In genomic region chr7:1708640-1709249, GRCh38 we compare ENCODE assay signal across 16 cellular contexts. TPM values are rescaled to one million over a fixed set of nuclear protein-coding genes. Genes with fewer than 3 reads are reported as not detected.
"Had no signal": no experiment of that assay in that cellular context is flagged by ENCODE, and none has a peak within 500 bp of the region (broad histone marks: within the 10 kb centered on the region; RNA-seq: fewer than 3 reads in every experiment).

No MANE protein-coding gene starts in this region.

- H3K9me3 ChIP-seq: pancreas had no signal

- ATAC-seq: activated CD8-positive, alpha-beta T cell treated with anti-CD3 and anti-CD28 coated beads, Interleukin-2, amount 10 ng/mL, durations not matched to agents 7 days and 5 days; heart left ventricle; left ventricle myocardium superior; pancreas; stimulated activated effector memory CD8-positive, alpha-beta T cell treated with anti-CD3 and anti-CD28 coated beads, Interleukin-12 subunit alpha, Interleukin-12 subunit beta, amount 100 ng/mL, for 72 hours had no signal

- FAIRE-seq: astrocyte, colon, frontal cortex, pancreas, small intestine had no signal

- H3K27me3 ChIP-seq: heart left ventricle, pancreas had no signal

- H3K27ac ChIP-seq: heart left ventricle, pancreas, tibial nerve had no signal

- DNase-seq: activated CD4-positive, alpha-beta T cell treated with anti-CD3 and anti-CD28 coated beads for 4 hours; activated CD8-positive, alpha-beta T cell treated with anti-CD3 and anti-CD28 coated beads, Interleukin-2, amount 10 ng/mL, durations not matched to agents 7 days and 5 days; activated naive CD8-positive, alpha-beta T cell treated with anti-CD3 and anti-CD28 coated beads for 36 hours; left ventricle myocardium superior; retina; small intestine; SW 1271 had no signal

- H3K36me3 ChIP-seq: pancreas, tibial nerve had no signal

- H3K4me3 ChIP-seq: heart left ventricle, pancreas, tibial nerve had no signal

- H3K4me1 ChIP-seq: tibial nerve had no signal

RNA-seq across cellular contexts. Expression of gene ELFN1, which starts 38.7 kb away (rescaled TPM):
- total RNA-seq: activated CD8-positive, alpha-beta T cell treated with anti-CD3 and anti-CD28 coated beads, Interleukin-2, amount 10 ng/mL, durations not matched to agents 7 days and 5 days; activated T-helper 2 cell treated with anti-CD3 and anti-CD28 coated beads, Interferon-gamma antibody, Interleukin-2, Interleukin-4, amounts not matched to agents 10 μg/mL and 5 μg/mL and 100 μg/mL, durations not matched to agents 14 hours and 24 hours and 36 hours; myocyte had no signal
